ENCODE assay signal across 14 cellular contexts in genomic region chr19:40263440-40264313, GRCh38. TPM values are rescaled to one million over a fixed set of nuclear protein-coding genes. Genes with fewer than 3 reads are reported as not detected.
DNase-seq lines count a peak whose midpoint lies in the region; ATAC-seq and TF ChIP-seq lines count a peak whose summit lies in the region.
"Had no signal": no experiment of that assay in that cellular context is flagged by ENCODE, and none has a peak within 500 bp of the region (broad histone marks: within the 10 kb centered on the region; RNA-seq: fewer than 3 reads in every experiment).

No MANE protein-coding gene starts in this region.

- no peaks in the 10 kb centered on the region for H3K9me3 Mint-ChIP-seq in GM23338
- no peaks in the 10 kb centered on the region for H3K9me3 Mint-ChIP-seq in endodermal cell
- H3K9me3 Mint-ChIP-seq: CD8-positive, alpha-beta memory T cell had no signal

- no peak overlapping the region for H3K4me2 ChIP-seq in GM23338
- H3K4me2 ChIP-seq: PC-9 had no signal

- no peaks in the 10 kb centered on the region; the same call in none of the 2 replicates for H4K20me1 ChIP-seq in GM23338 (replicated peaks; ENCODE audit: insufficient read depth)

- TF ChIP-seq CTCF in GM23338 (conservative IDR thresholded peaks at IDR 0.05; ENCODE audit: low read depth in 2 of 2) (no peak), endodermal cell (conservative IDR thresholded peaks at IDR 0.05) (no peak), psoas muscle (IDR thresholded peaks at IDR 0.05) (no peak)

- H3K27ac ChIP-seq in GM23338 (ENCODE audit: low read depth) (peak overlapping the region; percentile 39; the same call in 1 of the 2 replicates), endodermal cell (ENCODE audit: low read depth, low read length) (peak overlapping the region; percentile 41), psoas muscle (peak overlapping the region; percentile 83)
- H3K27ac ChIP-seq: PC-9 had no signal

- peaks cover 16% of the 10 kb centered on the region for H3K36me3 Mint-ChIP-seq in GM23338 (ENCODE audit: low read depth)
- H3K36me3 Mint-ChIP-seq in endodermal cell (ENCODE audit: low read depth) = peaks cover 50% of the 10 kb centered on the region

- H3K4me3 ChIP-seq in GM23338 (no peak overlapping the region), endodermal cell (ENCODE audit: low read length) (no peak overlapping the region), psoas muscle (no peak overlapping the region), HAP-1 (no peak overlapping the region)
- H3K4me3 ChIP-seq: PC-9 had no signal

- in situ Hi-C loops in G401 (cut with HindIII; ENCODE audit: low sequenced_read_pairs) (no loop called here), HAP-1 (cut with MboI; ENCODE audit: low sequenced_read_pairs) (no loop called here)

- DNase-seq in G401 (ENCODE audit: low spot score) (peak; percentile 70), GM23338 (ENCODE audit: low spot score) (no peak), endodermal cell (no peak), psoas muscle (no peak), HAP-1 (ENCODE audit: low spot score in 2 of 2) (no peak), ureter (ENCODE audit: low spot score) (no peak), NCI-H510A treated with DMSO at 0.1 percent for 48 hours (lab: John Stamatoyannopoulos, UW) (no peak)
- DNase-seq in NK-92 treated with Interleukin-12 subunit alpha and Interleukin-12 subunit beta, amount 100 ng/mL, for 24 hours (lab: John Stamatoyannopoulos, UW) = no peak
- DNase-seq: NCI-H1092, PC-9 had no signal

- H3K36me3 ChIP-seq in GM23338 (ENCODE audit: insufficient read depth) (peaks cover 6% of the 10 kb centered on the region; the same call in 1 of the 2 replicates), endodermal cell (ENCODE audit: control insufficient read depth, insufficient read depth, low read length) (peaks cover 35% of the 10 kb centered on the region), psoas muscle (ENCODE audit: insufficient read depth in 1 of 2, low read depth in 1 of 2) (peaks cover 0 to 17% of the 10 kb centered on the region in 2 donors), HAP-1 (replicated peaks) (peaks cover 21% of the 10 kb centered on the region)

- no peaks in the 10 kb centered on the region for H3K9me3 ChIP-seq in endodermal cell (ENCODE audit: control insufficient read depth, low read length)
- H3K9me3 ChIP-seq in psoas muscle = no peaks in the 10 kb centered on the region
- H3K9me3 ChIP-seq in HAP-1 = no peaks in the 10 kb centered on the region

- no peak overlapping the region for H3K9ac ChIP-seq in endodermal cell (ENCODE audit: extremely low read depth, low read length, poor library complexity, severe bottlenecking)

- H3K27me3 Mint-ChIP-seq in GM23338 (ENCODE audit: insufficient read depth, low read depth, poor library complexity) (peaks cover 10% of the 10 kb centered on the region), endodermal cell (ENCODE audit: insufficient read depth) (no peaks in the 10 kb centered on the region)
- H3K27me3 Mint-ChIP-seq: CD8-positive, alpha-beta memory T cell had no signal

- H3K27ac Mint-ChIP-seq in GM23338 (no peak overlapping the region), endodermal cell (no peak overlapping the region)

- H3K79me2 ChIP-seq in GM23338 (replicated peaks; ENCODE audit: insufficient read depth) = peaks cover 31% of the 10 kb centered on the region

- no peaks in the 10 kb centered on the region for H3F3A ChIP-seq in GM23338 (replicated peaks; ENCODE audit: low read depth)

- H3K27me3 ChIP-seq in GM23338 (ENCODE audit: insufficient read depth) (no peaks in the 10 kb centered on the region), endodermal cell (ENCODE audit: control insufficient read depth, insufficient read depth, low read length, poor library complexity, severe bottlenecking) (no peaks in the 10 kb centered on the region), psoas muscle (ENCODE audit: insufficient read depth in 3 of 3, low read length in 2 of 3) (no peaks in the 10 kb centered on the region), HAP-1 (ENCODE audit: low read depth) (no peaks in the 10 kb centered on the region)

- H3K4me1 Mint-ChIP-seq in GM23338 (peaks cover 11% of the 10 kb centered on the region), endodermal cell (peaks cover 13% of the 10 kb centered on the region)

- H2AFZ ChIP-seq in GM23338 = no peak overlapping the region
- H2AFZ ChIP-seq: PC-9 had no signal

- 94% methylated on average over 19 to 24 of the region's 24 CpGs for WGBS in endodermal cell (ENCODE audit: insufficient coverage in 1 of 2, insufficient read length in 1 of 2), 2 experiments
- 84 to 92% (median 85%) methylated on average over 23 to 24 of the region's 24 CpGs for WGBS in psoas muscle, 3 donors

- no peak for ATAC-seq in GM23338
- ATAC-seq in psoas muscle = no peak
- ATAC-seq: SK-N-SH treated with all-trans-retinoic acid at 6 μM for 48 hours had no signal

- H3K9me2 ChIP-seq in GM23338 (ENCODE audit: insufficient read depth) = no peaks in the 10 kb centered on the region

- no peaks in the 10 kb centered on the region; the same call in 1 of the 2 replicates for H3K4me1 ChIP-seq in GM23338 (ENCODE audit: insufficient read depth)
- H3K4me1 ChIP-seq in endodermal cell (ENCODE audit: control insufficient read depth, insufficient read depth, low read length) = no peaks in the 10 kb centered on the region
- H3K4me1 ChIP-seq in psoas muscle = peaks cover 60% of the 10 kb centered on the region
- no peaks in the 10 kb centered on the region for H3K4me1 ChIP-seq in HAP-1

- H3K4me3 Mint-ChIP-seq in GM23338 (no peak overlapping the region), endodermal cell (no peak overlapping the region)
- H3K4me3 Mint-ChIP-seq: CD8-positive, alpha-beta memory T cell had no signal

- intact Hi-C loops in psoas muscle (cut with DNase I) = no loop called here

TF ChIP-seq in GM23338, 12 proteins besides CTCF, POLR2A, EP300 and RAD21 (continues in another document):
- TF ChIP-seq JUNB (IDR thresholded peaks at IDR 0.05; ENCODE audit: unreplicated experiment) = no peak

RNA-seq across cellular contexts. Expression of gene AKT2, which starts 21.5 kb away (rescaled TPM):
- total RNA-seq in G401 (2014; rRNA removed; shearing (Covaris generic)) = 71.8 and 73.5 TPM in 2 replicates
- total RNA-seq in GM23338 (2014; rRNA removed; shearing (Covaris generic)) = 105 and 123 TPM in 2 replicates
- 16.6 and 17.6 TPM in 2 replicates for polyA plus RNA-seq in GM23338 (2016; fragmentation: Nextera tagmentation; extraction: Ambion mirVana)
- total RNA-seq in endodermal cell = 100 to 1,000 TPM; 190 to 208 TPM
- 107 TPM for polyA plus RNA-seq in endodermal cell (2013, experiment 1 of 2)
- 99.8 TPM for polyA plus RNA-seq in endodermal cell (2013, experiment 2 of 2)
- 100 to 1,000 TPM; 135 to 194 (median 173) TPM for total RNA-seq in psoas muscle
- polyA plus RNA-seq in psoas muscle = 100 to 1,000 TPM in 1 of 3 donors, 10 to 100 TPM in 2; 81.8 to 139 (median 98.0) TPM
- 128 TPM for total RNA-seq in ureter

RNA-seq across cellular contexts. Expression of gene CCNP, which starts 37.2 kb away (rescaled TPM):
- total RNA-seq in G401 (2014; rRNA removed; shearing (Covaris generic)) = not detected in 2 replicates
- 0.39 and 7.1 TPM in 2 replicates for total RNA-seq in GM23338 (2014; rRNA removed; shearing (Covaris generic))
- 2.2 and 3.3 TPM in 2 replicates for polyA plus RNA-seq in GM23338 (2016; fragmentation: Nextera tagmentation; extraction: Ambion mirVana)
- total RNA-seq in endodermal cell = 1 to 10 TPM in 1 of 2 donors, under 1 TPM in 1; 0.73 to 1.4 TPM
- polyA plus RNA-seq in endodermal cell (2013, experiment 1 of 2) = 0.21 TPM
- polyA plus RNA-seq in endodermal cell (2013, experiment 2 of 2) = 0.41 TPM
- total RNA-seq in psoas muscle = not detected
- polyA plus RNA-seq in psoas muscle = under 1 TPM in 1 of 3 donors, not detected in 2; 0.04 TPM
- not detected for total RNA-seq in ureter
- total RNA-seq: Daoy had no signal
- polyA plus RNA-seq: CD8-positive, alpha-beta memory T cell had no signal

RNA-seq across cellular contexts. Expression of gene TTC9B, which starts 45.5 kb away (rescaled TPM):
- not detected in 2 replicates for total RNA-seq in G401 (2014; rRNA removed; shearing (Covaris generic))
- 0.35 and 0.63 TPM in 2 replicates for total RNA-seq in GM23338 (2014; rRNA removed; shearing (Covaris generic))
- polyA plus RNA-seq in GM23338 (2016; fragmentation: Nextera tagmentation; extraction: Ambion mirVana) (0.23 and 1.0 TPM in 2 replicates), psoas muscle (under 1 TPM in 1 of 3 donors, not detected in 2; 0.06 TPM)
- total RNA-seq in endodermal cell (not detected), psoas muscle (not detected), ureter (not detected)
- polyA plus RNA-seq in endodermal cell (2013, experiment 1 of 2) = 1.3 TPM
- 0.91 TPM for polyA plus RNA-seq in endodermal cell (2013, experiment 2 of 2)
- total RNA-seq: CD8-positive, alpha-beta memory T cell; Daoy had no signal
- polyA plus RNA-seq: BJ; CD8-positive, alpha-beta memory T cell had no signal
